Comparison of ENCODE assay signal across 18 cellular contexts in the genomic region with DNA sequence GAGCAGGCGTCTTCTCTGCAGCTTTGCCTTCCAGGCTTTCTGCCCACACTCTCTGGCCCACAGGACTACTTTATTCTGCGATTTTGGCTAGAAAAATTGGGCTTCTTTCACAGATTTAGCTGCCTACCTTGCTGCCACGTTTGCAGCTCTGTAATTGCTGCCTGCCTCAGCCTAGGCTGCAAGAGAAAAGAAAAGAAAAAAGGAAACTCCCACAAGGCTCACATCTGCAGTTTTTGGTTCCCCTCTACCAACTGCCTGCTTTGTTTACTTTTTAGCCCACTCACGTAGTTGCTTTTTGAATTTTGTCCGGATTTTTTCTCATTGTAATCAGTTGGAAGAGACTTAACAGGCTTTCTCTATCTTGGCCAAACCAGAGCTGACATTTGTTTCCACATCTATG. TPM values are rescaled to one million over a fixed set of nuclear protein-coding genes. Genes with fewer than 3 reads are reported as not detected.
DNase-seq lines count a peak whose midpoint lies in the region; ATAC-seq and TF ChIP-seq lines count a peak whose summit lies in the region.
"Had no signal": no experiment of that assay in that cellular context is flagged by ENCODE, and none has a peak within 500 bp of the region (broad histone marks: within the 10 kb centered on the region; RNA-seq: fewer than 3 reads in every experiment).

No MANE protein-coding gene starts in this region.

- no peaks in the 10 kb centered on the region for H3K9me3 ChIP-seq in GM23248 (ENCODE audit: low read depth)
- no peaks in the 10 kb centered on the region for H3K9me3 ChIP-seq in neural cell (ENCODE audit: low read length)
- H3K9me3 ChIP-seq: vagina had no signal

- H3K4me1 ChIP-seq in GM23248 (ENCODE audit: insufficient read depth) = peaks cover 5% of the 10 kb centered on the region; the same call in 1 of the 2 replicates
- H3K4me1 ChIP-seq: vagina had no signal

- no peaks in the 10 kb centered on the region for H4K20me1 ChIP-seq in GM23248 (ENCODE audit: insufficient read depth)
- H4K20me1 ChIP-seq in neural cell (ENCODE audit: insufficient read depth) = no peaks in the 10 kb centered on the region

- no peaks in the 10 kb centered on the region for H3K27me3 Mint-ChIP-seq in activated T-cell treated with anti-CD3 and anti-CD28 coated beads, Interleukin-2, amount 50 U/mL, for 72 hours (ENCODE audit: low read depth)

- H3K4me3 ChIP-seq in GM23248 (no peak overlapping the region), neural cell (ENCODE audit: low read length) (peak overlapping the region; percentile 10)
- H3K4me3 ChIP-seq: vagina had no signal

- WGBS in GM23248 (ENCODE audit: low coverage in 1 of 2, low lambda C conversion rate in 2 of 2, missing lambda C conversion rate in 2 of 2), 2 experiments = 9 to 14% methylated on average over 5 of the region's 5 CpGs

- H3K9me3 Mint-ChIP-seq in activated T-cell treated with anti-CD3 and anti-CD28 coated beads, Interleukin-2, amount 50 U/mL, for 72 hours = no peaks in the 10 kb centered on the region
- H3K9me3 Mint-ChIP-seq: central memory CD8-positive, alpha-beta T cell had no signal

- H3K4me2 ChIP-seq in GM23248 (ENCODE audit: unreplicated experiment) = no peak overlapping the region
- H3K4me2 ChIP-seq in neural cell (ENCODE audit: low read length) = peak overlapping the region; percentile 2

- H3K9ac ChIP-seq in GM23248 = no peak overlapping the region
- H3K9ac ChIP-seq in neural cell (ENCODE audit: low read length) = no peak overlapping the region

- TF ChIP-seq RAD21 in neural cell (conservative IDR thresholded peaks at IDR 0.05) = no peak

- H3K36me3 Mint-ChIP-seq in activated T-cell treated with anti-CD3 and anti-CD28 coated beads, Interleukin-2, amount 50 U/mL, for 72 hours (ENCODE audit: insufficient read depth in 2 of 2) = peaks cover 0 to 2% of the 10 kb centered on the region in 2 donors
- H3K36me3 Mint-ChIP-seq: naive B cell had no signal

- no peak overlapping the region for H3K27ac ChIP-seq in GM23248
- H3K27ac ChIP-seq in neural cell (ENCODE audit: low read length) = no peak overlapping the region
- H3K27ac ChIP-seq: vagina had no signal

- no peak for DNase-seq in GM23248
- DNase-seq in activated T-cell treated with anti-CD3 and anti-CD28 coated beads, Interleukin-2, amount 50 U/mL, for 72 hours = no peak
- DNase-seq in stimulated activated CD4-positive, alpha-beta T cell treated with anti-CD3 and anti-CD28 coated beads, Interleukin-4, amount 100 ng/mL, for 1 hour = no peak
- DNase-seq in cortex of kidney (lab: John Stamatoyannopoulos, UW) = no peak
- DNase-seq: activated CD4-positive, alpha-beta T cell treated with anti-CD3 and anti-CD28 coated beads for 4 hours; C1 segment of cervical spinal cord; naive B cell; Right ventricle myocardium superior; stimulated activated CD4-positive, alpha-beta T cell treated with anti-CD3 and anti-CD28 coated beads, Interleukin-15, amount 100 ng/mL, for 24 hours had no signal

- no peaks in the 10 kb centered on the region for H3K9me2 ChIP-seq in GM23248 (ENCODE audit: insufficient read depth)
- no peaks in the 10 kb centered on the region for H3K9me2 ChIP-seq in neural cell (ENCODE audit: insufficient read depth, low read length)

- H3K79me2 ChIP-seq in GM23248 (ENCODE audit: insufficient read depth) = no peaks in the 10 kb centered on the region
- H3K79me2 ChIP-seq in neural cell (replicated peaks; ENCODE audit: insufficient read depth, low read length) = no peaks in the 10 kb centered on the region

- no peak overlapping the region for H3K4me3 Mint-ChIP-seq in activated T-cell treated with anti-CD3 and anti-CD28 coated beads, Interleukin-2, amount 50 U/mL, for 72 hours
- H3K4me3 Mint-ChIP-seq: central memory CD8-positive, alpha-beta T cell had no signal

- H3F3A ChIP-seq in GM23248 (ENCODE audit: insufficient read depth) = peaks cover 11% of the 10 kb centered on the region; the same call in 1 of the 2 replicates
- no peaks in the 10 kb centered on the region for H3F3A ChIP-seq in neural cell (ENCODE audit: insufficient read depth, low read length, poor library complexity, severe bottlenecking)

- H3K27ac Mint-ChIP-seq in activated T-cell treated with anti-CD3 and anti-CD28 coated beads, Interleukin-2, amount 50 U/mL, for 72 hours = no peak overlapping the region

- in situ Hi-C loops in GM23248 (cut with MboI) = no loop called here

- no peak for TF ChIP-seq EP300 in neural cell (conservative IDR thresholded peaks at IDR 0.05; ENCODE audit: poor library complexity, severe bottlenecking)

- TF ChIP-seq CTCF in neural cell (IDR thresholded peaks at IDR 0.05; ENCODE audit: poor library complexity, severe bottlenecking) = no peak

- no peaks in the 10 kb centered on the region for H3K4me1 Mint-ChIP-seq in activated T-cell treated with anti-CD3 and anti-CD28 coated beads, Interleukin-2, amount 50 U/mL, for 72 hours (ENCODE audit: low read depth)
- H3K4me1 Mint-ChIP-seq: central memory CD8-positive, alpha-beta T cell had no signal

- H2AFZ ChIP-seq in GM23248 (peak overlapping the region; percentile 43; the same call in 1 of the 2 replicates), neural cell (ENCODE audit: low read depth, low read length) (no peak overlapping the region)

- ATAC-seq in GM19025 (IDR thresholded peaks at IDR 0.05; ENCODE audit: low read depth, unreplicated experiment) = peak; percentile 63
- ATAC-seq in HG03354 (IDR thresholded peaks at IDR 0.05; ENCODE audit: poor library complexity, severe bottlenecking, unreplicated experiment) = peak; percentile 46
- ATAC-seq in activated T-cell treated with anti-CD3 and anti-CD28 coated beads, Interleukin-2, amount 50 U/mL, for 72 hours (replicated peaks in 1 of 2) = no peak
- ATAC-seq: HCT116 had no signal

- H3K27me3 ChIP-seq in GM23248 (replicated peaks; ENCODE audit: insufficient read depth) (no peaks in the 10 kb centered on the region), neural cell (ENCODE audit: insufficient read depth, low read depth, low read length) (no peaks in the 10 kb centered on the region)
- H3K27me3 ChIP-seq: vagina had no signal

- H3K36me3 ChIP-seq in GM23248 (ENCODE audit: low read depth) (no peaks in the 10 kb centered on the region), neural cell (ENCODE audit: insufficient read depth, low read length) (no peaks in the 10 kb centered on the region)
- H3K36me3 ChIP-seq: vagina had no signal

TF ChIP-seq in neural cell, 6 proteins besides CTCF, POLR2A, EP300 and RAD21:
- no peak for TF ChIP-seq TAF1 (IDR thresholded peaks at IDR 0.05; ENCODE audit: low read depth)
TF ChIP-seq in neural cell: peak in this region for 0.

RNA-seq across cellular contexts. Expression of a gene that starts 24.3 kb away (rescaled TPM):
- not detected in 2 replicates for total RNA-seq in GM23248 (2014; rRNA removed; shearing (Covaris generic))
- polyA plus RNA-seq in GM23248 (2016; fragmentation: Nextera tagmentation; extraction: Ambion mirVana) = not detected in 2 replicates
- not detected in 2 replicates for polyA plus RNA-seq in neural cell
- not detected in 2 replicates for polyA minus RNA-seq in neural cell
- total RNA-seq in activated T-cell treated with anti-CD3 and anti-CD28 coated beads, Interleukin-2, amount 50 U/mL, for 72 hours = under 1 TPM in 1 of 2 donors, not detected in 1; 0.99 TPM
- total RNA-seq: fibroblast of villous mesenchyme, lower leg skin, renal cortical epithelial cell, Right ventricle myocardium superior, vagina had no signal

RNA-seq across cellular contexts. Expression of a gene that starts 25.2 kb away (rescaled TPM):
- total RNA-seq in GM23248 (2014; rRNA removed; shearing (Covaris generic)) = 21.1 and 25.0 TPM in 2 replicates
- 23.5 and 25.5 TPM in 2 replicates for polyA plus RNA-seq in GM23248 (2016; fragmentation: Nextera tagmentation; extraction: Ambion mirVana)
- 17.4 and 30.4 TPM in 2 replicates for polyA plus RNA-seq in neural cell
- polyA minus RNA-seq in neural cell = 35.8 and 37.5 TPM in 2 replicates
- total RNA-seq in activated T-cell treated with anti-CD3 and anti-CD28 coated beads, Interleukin-2, amount 50 U/mL, for 72 hours = 10 to 100 TPM; 38.3 to 41.1 TPM

RNA-seq across cellular contexts. Expression of a gene that starts 30.7 kb away (rescaled TPM):
- total RNA-seq in GM23248 (2014; rRNA removed; shearing (Covaris generic)) = not detected in 2 replicates
- polyA plus RNA-seq in GM23248 (2016; fragmentation: Nextera tagmentation; extraction: Ambion mirVana) = not detected in 2 replicates
- polyA plus RNA-seq in neural cell = not detected in 2 replicates
- not detected in 2 replicates for polyA minus RNA-seq in neural cell
- under 1 TPM; 0.12 to 0.56 TPM for total RNA-seq in activated T-cell treated with anti-CD3 and anti-CD28 coated beads, Interleukin-2, amount 50 U/mL, for 72 hours
- total RNA-seq: renal cortical epithelial cell, Right ventricle myocardium superior, vagina had no signal

RNA-seq across cellular contexts. Expression of a gene that starts 56.3 kb away (rescaled TPM):
- total RNA-seq in GM23248 (2014; rRNA removed; shearing (Covaris generic)) = 0.11 and 0.25 TPM in 2 replicates
- polyA plus RNA-seq in GM23248 (2016; fragmentation: Nextera tagmentation; extraction: Ambion mirVana) (0.05 and 0.06 TPM in 2 replicates), neural cell (0.28 and 2.0 TPM in 2 replicates)
- polyA minus RNA-seq in neural cell = 0.69 and 1.5 TPM in 2 replicates
- total RNA-seq in activated T-cell treated with anti-CD3 and anti-CD28 coated beads, Interleukin-2, amount 50 U/mL, for 72 hours = under 1 TPM; 0.10 to 0.35 TPM

Comparison
In these comparisons a context has a peak if more than half of its experiments do, and no peak if none do; other contexts are left out.
1. ATAC-seq: peak in GM19025 (single experiment) and HG03354 (single experiment); none in activated T-cell treated with anti-CD3 and anti-CD28 coated beads, Interleukin-2, amount 50 U/mL, for 72 hours (0 of 2).